ENCODE assay signal across 23 cellular contexts in genomic region chr6:168533428-168533827, GRCh38.
DNase-seq lines count a peak whose midpoint lies in the region; ATAC-seq, FAIRE-seq and TF ChIP-seq lines count a peak whose summit lies in the region.
"Had no signal": no experiment of that assay in that cellular context is flagged by ENCODE, and none has a peak within 500 bp of the region (broad histone marks: within the 10 kb centered on the region; RNA-seq: fewer than 3 reads in every experiment).

No MANE protein-coding gene starts in this region.

- H3K36me3 ChIP-seq in endothelial cell of umbilical vein (ENCODE audit: control insufficient read depth in 2 of 2, extremely low read depth in 1 of 2, insufficient read depth in 2 of 2, low read length in 2 of 2) (no peaks in the 10 kb centered on the region), left lung (no peaks in the 10 kb centered on the region), upper lobe of right lung (no peaks in the 10 kb centered on the region), neuronal stem cell (replicated peaks in 1 of 2; ENCODE audit: control insufficient read depth in 2 of 2, insufficient read depth in 2 of 2, low read length in 2 of 2) (no peaks in the 10 kb centered on the region)
- H3K36me3 ChIP-seq: brain microvascular endothelial cell had no signal

- no peak overlapping the region for H2AK5ac ChIP-seq in neuronal stem cell (ENCODE audit: low read depth, low read length)

- no peak overlapping the region for H3K23ac ChIP-seq in neuronal stem cell (ENCODE audit: low read depth, low read length, poor library complexity)

- CTCF ChIA-PET in endothelial cell of umbilical vein (lab: Charles Lee), result no interaction called here

- H3K4me2 ChIP-seq in endothelial cell of umbilical vein (ENCODE audit: insufficient read depth, low read length) (no peak overlapping the region), neuronal stem cell (ENCODE audit: insufficient read depth, low read length, poor library complexity, severe bottlenecking) (no peak overlapping the region)

- no peak for TF ChIP-seq CTCF in endothelial cell of umbilical vein (IDR thresholded peaks at IDR 0.05; ENCODE audit: extremely low read depth in 1 of 2, insufficient read depth in 1 of 2, low read depth in 1 of 2, low read length in 2 of 2)
- TF ChIP-seq CTCF in left lung (IDR thresholded peaks at IDR 0.05), result no peak
- no peak for TF ChIP-seq CTCF in upper lobe of right lung (IDR thresholded peaks at IDR 0.05)

- dilution Hi-C loops in endothelial cell of umbilical vein (cut with MboI; ENCODE audit: extremely low pct_ligation_motif_present, low sequenced_read_pairs), result no loop called here

- no peaks in the 10 kb centered on the region for H3K79me2 ChIP-seq in endothelial cell of umbilical vein (ENCODE audit: control insufficient read depth, insufficient read depth, low read length)

- H4K20me1 ChIP-seq in endothelial cell of umbilical vein (replicated peaks; ENCODE audit: control insufficient read depth, extremely low read depth, insufficient read depth, low read length), result no peaks in the 10 kb centered on the region

- H4K8ac ChIP-seq in neuronal stem cell (ENCODE audit: low read depth, low read length), result no peak overlapping the region

- H3K4me3 ChIP-seq in endothelial cell of umbilical vein (replicated peaks in 1 of 3; ENCODE audit: insufficient read depth in 1 of 3, low read depth in 1 of 3, low read length in 3 of 3), result no peak overlapping the region
- H3K4me3 ChIP-seq in left lung, result no peak overlapping the region
- H3K4me3 ChIP-seq in upper lobe of right lung, result no peak overlapping the region
- H3K4me3 ChIP-seq in neuronal stem cell (ENCODE audit: low read length in 2 of 2), result no peak overlapping the region
- H3K4me3 ChIP-seq: GM23248 had no signal

- H3K4me1 ChIP-seq in endothelial cell of umbilical vein (ENCODE audit: control insufficient read depth, extremely low read depth, insufficient read depth, low read length) (peaks cover 14% of the 10 kb centered on the region), left lung (no peaks in the 10 kb centered on the region), upper lobe of right lung (peaks cover 10% of the 10 kb centered on the region), neuronal stem cell (ENCODE audit: control insufficient read depth in 2 of 2, insufficient read depth in 1 of 2, low read depth in 1 of 2, low read length in 2 of 2) (peaks cover 0 to 12% of the 10 kb centered on the region in 2 donors)

- TF ChIP-seq POLR2A in endothelial cell of umbilical vein (IDR thresholded peaks at IDR 0.05; ENCODE audit: low read depth, low read length), result no peak

- no peak overlapping the region for H2BK12ac ChIP-seq in neuronal stem cell (ENCODE audit: low read length)

- H2AFZ ChIP-seq in endothelial cell of umbilical vein (ENCODE audit: low read depth, low read length) (no peak overlapping the region), neuronal stem cell (ENCODE audit: low read length) (no peak overlapping the region)
- H2AFZ ChIP-seq: GM23248 had no signal

- intact Hi-C loops in Right ventricle myocardium inferior (cut with DNase I) (no loop called here), cardiac septum (cut with DNase I) (no loop called here), endothelial cell of umbilical vein (cut with micrococcal nuclease) (no loop called here), left lung (cut with DNase I) (no loop called here), upper lobe of right lung (cut with DNase I) (no loop called here)

- no peak overlapping the region for H3K14ac ChIP-seq in neuronal stem cell (ENCODE audit: low read length)

- no TSS peak for BruUV-seq in endothelial cell of umbilical vein (replicated peaks; lab: Mats Ljungman, UMichigan)

- DNase-seq in Right ventricle myocardium inferior (ENCODE audit: missing footprints), result peak; percentile 41
- DNase-seq in cardiac septum (ENCODE audit: low spot score), result no peak
- DNase-seq in endothelial cell of umbilical vein (ENCODE audit: low read depth, low spot score), result peak; percentile 13
- DNase-seq in left lung, result no peak
- DNase-seq in upper lobe of right lung, result no peak
- no peak for DNase-seq in neuronal stem cell (ENCODE audit: low spot score)
- DNase-seq in dedifferentiated amniotic fluid mesenchymal stem cell (ENCODE audit: extremely low spot score), result no peak
- no peak for DNase-seq in stimulated activated CD4-positive, alpha-beta T cell treated with anti-CD3 and anti-CD28 coated beads, Interleukin-4, amount 100 ng/mL, for 4 hours
- DNase-seq: activated CD4-positive, CD25-positive, alpha-beta regulatory T cell; activated naive CD8-positive, alpha-beta T cell treated with anti-CD3 and anti-CD28 coated beads for 36 hours; activated T-cell treated with anti-CD3 and anti-CD28 coated beads, Interleukin-2, amount 50 U/mL, for 72 hours; brain microvascular endothelial cell; cortex of kidney; DMS 273 treated with DMSO at 0.1 percent for 48 hours; GM23248; naive thymus-derived CD8-positive, alpha-beta T cell; NCI-H1694 treated with DMSO at 0.1 percent for 48 hours; NCI-H524; OCI-M1; stimulated activated CD4-positive, alpha-beta T cell treated with anti-CD3 and anti-CD28 coated beads, Interleukin-12 subunit alpha, Interleukin-12 subunit beta, amount 100 ng/mL, for 4 hours; trophoblast cell had no signal

- no peak overlapping the region for H2BK15ac ChIP-seq in neuronal stem cell (ENCODE audit: low read length)

- no peaks in the 10 kb centered on the region for H3K79me1 ChIP-seq in neuronal stem cell (ENCODE audit: low read depth, low read length)

- POLR2A ChIA-PET in endothelial cell of umbilical vein (lab: Charles Lee), result no interaction called here

- H4K91ac ChIP-seq in neuronal stem cell (ENCODE audit: low read depth, low read length, poor library complexity), result no peak overlapping the region

- no peak overlapping the region for H2BK5ac ChIP-seq in neuronal stem cell (ENCODE audit: low read length)

- no peaks in the 10 kb centered on the region for H3K9me1 ChIP-seq in endothelial cell of umbilical vein (replicated peaks; ENCODE audit: control insufficient read depth, extremely low read depth, insufficient read depth, low read length)

- H3K9me3 ChIP-seq in endothelial cell of umbilical vein (replicated peaks; ENCODE audit: control insufficient read depth, insufficient read depth, low read length), result no peaks in the 10 kb centered on the region
- H3K9me3 ChIP-seq in left lung, result no peaks in the 10 kb centered on the region
- H3K9me3 ChIP-seq in upper lobe of right lung, result no peaks in the 10 kb centered on the region
- no peaks in the 10 kb centered on the region for H3K9me3 ChIP-seq in neuronal stem cell (replicated peaks in 1 of 2; ENCODE audit: control insufficient read depth in 2 of 2, insufficient read depth in 1 of 2, low read depth in 1 of 2, low read length in 2 of 2)

- H3K27ac ChIP-seq in endothelial cell of umbilical vein (ENCODE audit: insufficient read depth, low read depth, low read length) (no peak overlapping the region), left lung (no peak overlapping the region), upper lobe of right lung (no peak overlapping the region), neuronal stem cell (replicated peaks; ENCODE audit: low read length) (no peak overlapping the region)
- H3K27ac ChIP-seq: brain microvascular endothelial cell, C4-2B, GM23248 had no signal

- H3K9ac ChIP-seq in endothelial cell of umbilical vein (replicated peaks; ENCODE audit: extremely low read depth, insufficient read depth, low read length) (no peak overlapping the region), neuronal stem cell (ENCODE audit: low read depth, low read length, poor library complexity) (no peak overlapping the region)
- H3K9ac ChIP-seq: GM23248 had no signal

- no peak for FAIRE-seq in endothelial cell of umbilical vein (lab: Jason Lieb, UNC)
- FAIRE-seq: A204.1 had no signal

- WGBS in neuronal stem cell (ENCODE audit: extremely low coverage in 2 of 2, insufficient read length in 2 of 2, insufficient replicate concordance in 1 of 2), 2 donors, result no CpG with 5 or more reads among the region's 4 CpGs

- no peak overlapping the region for H3K4ac ChIP-seq in neuronal stem cell (ENCODE audit: low read length)

- H2BK120ac ChIP-seq in neuronal stem cell (ENCODE audit: low read depth, low read length), result no peak overlapping the region

- no peak overlapping the region for H3K18ac ChIP-seq in neuronal stem cell (ENCODE audit: low read length)

- no peaks in the 10 kb centered on the region for H3K27me3 ChIP-seq in endothelial cell of umbilical vein (ENCODE audit: control insufficient read depth in 2 of 2, insufficient read depth in 2 of 2, low read length in 2 of 2)
- peaks cover 0 to 7% of the 10 kb centered on the region in 2 donors for H3K27me3 ChIP-seq in left lung
- H3K27me3 ChIP-seq in upper lobe of right lung, result no peaks in the 10 kb centered on the region
- no peaks in the 10 kb centered on the region for H3K27me3 ChIP-seq in neuronal stem cell (ENCODE audit: control insufficient read depth in 3 of 3, insufficient read depth in 3 of 3, low read depth in 1 of 3, low read length in 3 of 3)
- H3K27me3 ChIP-seq: brain microvascular endothelial cell had no signal

- ATAC-seq in Right ventricle myocardium inferior, result peak; percentile 81
- ATAC-seq in left lung, result peak; percentile 82
- ATAC-seq in upper lobe of right lung, result peak; percentile 57
- ATAC-seq: activated T-cell treated with anti-CD3 and anti-CD28 coated beads, Interleukin-2, amount 50 U/mL, for 72 hours; naive thymus-derived CD8-positive, alpha-beta T cell had no signal

TF ChIP-seq in endothelial cell of umbilical vein, 7 proteins besides CTCF, POLR2A, EP300 and RAD21:
- TF ChIP-seq POLR2AphosphoS5 (IDR thresholded peaks at IDR 0.05; ENCODE audit: insufficient read depth, low read depth, low read length) (no peak), JUN (IDR thresholded peaks at IDR 0.05; ENCODE audit: borderline replicate concordance, insufficient read depth, insufficient read length, low read depth) (no peak), FOS (IDR thresholded peaks at IDR 0.05; ENCODE audit: borderline replicate concordance, insufficient read depth, low read length) (no peak), EZH2 (IDR thresholded peaks at IDR 0.05; ENCODE audit: borderline replicate concordance, low read depth, low read length, severe bottlenecking) (no peak), MYC (IDR thresholded peaks at IDR 0.05; ENCODE audit: low read depth, low read length) (no peak), GATA2 (IDR thresholded peaks at IDR 0.05; ENCODE audit: insufficient read depth, insufficient read length, low read depth, low read length) (no peak)
- TF ChIP-seq, protein P1, sequence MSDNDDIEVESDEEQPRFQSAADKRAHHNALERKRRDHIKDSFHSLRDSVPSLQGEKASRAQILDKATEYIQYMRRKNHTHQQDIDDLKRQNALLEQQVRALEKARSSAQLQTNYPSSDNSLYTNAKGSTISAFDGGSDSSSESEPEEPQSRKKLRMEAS (IDR thresholded peaks at IDR 0.05; ENCODE audit: insufficient read depth, insufficient read length), result no peak

Comparison
In these comparisons a context has a peak if more than half of its experiments do, and no peak if none do; other contexts are left out.
1. DNase-seq: peak in Right ventricle myocardium inferior (single experiment) and endothelial cell of umbilical vein (single experiment); none in cardiac septum (single experiment), left lung (0 of 2), upper lobe of right lung (single experiment), neuronal stem cell (single experiment), dedifferentiated amniotic fluid mesenchymal stem cell (single experiment) and stimulated activated CD4-positive, alpha-beta T cell treated with anti-CD3 and anti-CD28 coated beads, Interleukin-4, amount 100 ng/mL, for 4 hours (0 of 2).
2. Peak in every context shown above with its lines, with median percentiles within 50 percentile points of each other: ATAC-seq.